Comparison of ENCODE assay signal across 25 cellular contexts in genomic region chr19:45158503-45159026, GRCh38. TPM values are rescaled to one million over a fixed set of nuclear protein-coding genes. Genes with fewer than 3 reads are reported as not detected.
"Had no signal": no experiment of that assay in that cellular context is flagged by ENCODE, and none has a peak within 500 bp of the region (broad histone marks: within the 10 kb centered on the region; RNA-seq: fewer than 3 reads in every experiment).

No MANE protein-coding gene starts in this region.

- H3K4me3 ChIP-seq: heart left ventricle, prostate gland, right lobe of liver, spleen, stomach, thoracic aorta, transverse colon had no signal

- H3K4me3 Mint-ChIP-seq: naive thymus-derived CD4-positive, alpha-beta T cell had no signal

- H3K9me3 ChIP-seq: heart left ventricle, prostate gland, right lobe of liver, spleen, stomach, thoracic aorta, transverse colon had no signal

- H3K9me3 Mint-ChIP-seq: naive thymus-derived CD4-positive, alpha-beta T cell had no signal

- H3K9ac ChIP-seq: parathyroid adenoma had no signal

- H2AFZ ChIP-seq: parathyroid adenoma had no signal

- FAIRE-seq: endometrium, frontal cortex had no signal

- H3K79me2 ChIP-seq: parathyroid adenoma had no signal

- ATAC-seq: esophagus mucosa; heart left ventricle; naive thymus-derived CD4-positive, alpha-beta T cell; right lobe of liver had no signal

- DNase-seq: effector memory CD4-positive, alpha-beta T cell; heart left ventricle; hippocampal formation; kidney glomerular epithelial cell; naive thymus-derived CD4-positive, alpha-beta T cell; nucleus accumbens; retina; right lobe of liver; spleen; stimulated activated CD4-positive, alpha-beta T cell treated with anti-CD3 and anti-CD28 coated beads, Interleukin-15, amount 100 ng/mL, for 24 hours; stimulated activated CD4-positive, alpha-beta T cell treated with anti-CD3 and anti-CD28 coated beads, Interleukin-1b, Interleukin-23, amount 100 ng/mL, for 48 hours; stimulated activated CD4-positive, alpha-beta T cell treated with anti-CD3 and anti-CD28 coated beads, Interleukin-4, amount 100 ng/mL, for 24 hours; stimulated activated naive CD4-positive, alpha-beta T cell; stomach; substantia nigra; transverse colon had no signal

- H3K36me3 ChIP-seq: heart left ventricle, prostate gland, right lobe of liver, spleen, stomach, thoracic aorta, transverse colon had no signal

- H3K4me1 ChIP-seq: parathyroid adenoma had no signal

- H3K27ac ChIP-seq: heart left ventricle, parathyroid adenoma, prostate gland, right lobe of liver, spleen, stomach, thoracic aorta, transverse colon had no signal

RNA-seq across cellular contexts. Expression of gene NKPD1, which starts 2.2 kb away (rescaled TPM):
- total RNA-seq: liver, mesenteric fat pad, stomach had no signal
- polyA plus RNA-seq: fibroblast of lung, liver had no signal
